Comparison of ENCODE assay signal across 8 cellular contexts in the genomic region with DNA sequence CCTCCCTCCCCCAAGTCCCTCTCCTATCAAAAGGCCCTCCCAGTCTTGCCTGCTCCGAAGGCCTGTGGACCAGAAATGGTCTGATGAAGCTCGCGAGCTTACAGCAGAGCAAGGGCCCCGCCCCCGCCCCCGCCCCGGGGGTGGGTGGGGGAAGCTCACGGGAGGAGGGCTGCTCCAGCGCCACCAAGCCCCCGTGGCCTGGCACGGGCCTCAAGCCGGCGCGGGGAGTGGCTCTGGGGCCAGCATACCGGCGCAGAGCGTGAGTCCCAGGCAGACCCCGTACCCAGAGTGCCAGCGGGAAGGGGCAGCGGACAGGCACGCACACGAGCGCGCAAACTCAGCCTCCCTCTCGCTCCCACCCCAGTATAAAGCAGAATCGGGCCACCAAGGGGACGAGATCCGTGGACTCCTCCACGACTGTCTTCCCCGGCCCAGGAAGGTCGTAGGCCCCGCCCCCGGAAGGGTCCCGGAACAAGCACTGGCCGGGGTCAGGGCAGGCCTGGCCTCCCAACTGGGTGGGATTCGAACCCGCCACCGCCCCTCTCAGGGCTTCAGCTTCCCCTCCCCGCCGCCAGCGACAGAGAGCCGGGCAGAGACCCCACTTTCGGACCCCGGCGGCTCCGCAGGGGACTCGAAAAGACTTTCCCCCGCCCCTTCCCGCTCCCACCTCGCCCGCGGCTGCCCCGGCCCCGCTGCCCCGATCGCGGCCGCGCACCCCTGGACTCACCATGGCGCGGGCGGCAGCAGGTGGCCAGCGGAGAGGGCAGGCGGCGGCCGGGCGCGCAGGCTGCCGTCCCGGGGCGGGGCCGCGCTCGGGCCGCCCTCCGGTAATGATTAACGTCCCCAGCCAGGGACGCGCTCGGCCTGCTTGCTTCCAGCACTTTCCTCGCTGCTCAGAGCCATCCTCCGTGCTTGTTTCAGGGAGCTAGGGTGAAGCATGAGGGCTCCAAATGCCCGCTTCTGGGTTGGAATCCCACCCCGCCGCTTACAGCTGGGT. TPM values are rescaled to one million over a fixed set of nuclear protein-coding genes. Genes with fewer than 3 reads are reported as not detected.
DNase-seq lines count a peak whose midpoint lies in the region; TF ChIP-seq lines count a peak whose summit lies in the region.

A gene (minus strand): TSS at position 762 of the 997 bp plus-strand sequence. CDS start 32 bp downstream, at position 730.

- no peaks in the 10 kb centered on the region for H3K9me3 Mint-ChIP-seq in immature natural killer cell

- H3K4me1 ChIP-seq in HAP-1: peaks cover 8% of the 10 kb centered on the region; the same call in 1 of the 2 replicates
- peaks cover 11% of the 10 kb centered on the region for H3K4me1 ChIP-seq in smooth muscle cell (ENCODE audit: low read depth)

- no peaks in the 10 kb centered on the region for H3K79me2 ChIP-seq in smooth muscle cell (ENCODE audit: low read depth)

- peaks cover 4 to 14% (median 12%) of the 10 kb centered on the region in 3 donors for H3K36me3 Mint-ChIP-seq in immature natural killer cell

- peaks cover 11% of the 10 kb centered on the region in 2 donors for H3K4me1 Mint-ChIP-seq in immature natural killer cell

- no peak within 1 kb of the TSS for H3K27ac ChIP-seq in smooth muscle cell (ENCODE audit: low read depth)

- H3K4me3 ChIP-seq in HAP-1 (peak within 1 kb of the TSS; percentile 47), smooth muscle cell (peak within 1 kb of the TSS; percentile 80)

- H2AFZ ChIP-seq in smooth muscle cell (ENCODE audit: low read depth): peak within 1 kb of the TSS; percentile 57

- no peak for TF ChIP-seq CTCF in GM10266 (IDR thresholded peaks at IDR 0.05; ENCODE audit: control insufficient read depth, insufficient read depth, low read depth, missing control alignments)
- no peak for TF ChIP-seq CTCF in smooth muscle cell (IDR thresholded peaks at IDR 0.05; ENCODE audit: borderline replicate concordance, insufficient read depth, poor library complexity, severe bottlenecking)

- H3K9me3 ChIP-seq in HAP-1 (no peaks in the 10 kb centered on the region), smooth muscle cell (replicated peaks; ENCODE audit: low read depth) (no peaks in the 10 kb centered on the region)

- no peaks in the 10 kb centered on the region for H3K27me3 ChIP-seq in HAP-1 (ENCODE audit: low read depth)
- no peaks in the 10 kb centered on the region for H3K27me3 ChIP-seq in smooth muscle cell (ENCODE audit: low read depth)

- H3K36me3 ChIP-seq in HAP-1 (replicated peaks) (peaks cover 9% of the 10 kb centered on the region; the same call in 1 of the 2 replicates), smooth muscle cell (ENCODE audit: low read depth) (no peaks in the 10 kb centered on the region)

- peak within 1 kb of the TSS; percentile 75 to 90 (median 88) for H3K4me3 Mint-ChIP-seq in immature natural killer cell

- H3F3A ChIP-seq in smooth muscle cell (ENCODE audit: low read depth): no peaks in the 10 kb centered on the region

- peak within 1 kb of the TSS; percentile 92 for H3K4me2 ChIP-seq in smooth muscle cell

- peaks cover 0 to 3% (median 0%) of the 10 kb centered on the region in 3 donors for H3K27me3 Mint-ChIP-seq in immature natural killer cell (ENCODE audit: low read depth in 3 of 3)

- WGBS in smooth muscle cell (ENCODE audit: low lambda C conversion rate): 3% methylated on average over 41 of the region's 85 CpGs

- peak within 1 kb of the TSS; percentile 72 to 84 (median 78) for H3K27ac Mint-ChIP-seq in immature natural killer cell

- H3K9ac ChIP-seq in smooth muscle cell (ENCODE audit: low read depth): peak within 1 kb of the TSS; percentile 34

- in situ Hi-C loops in HAP-1 (cut with MboI; ENCODE audit: low sequenced_read_pairs) (loop anchor here (10.0 kb wide), 1 partner anchor 333 kb away; no protein-coding TSS in a partner anchor), T47D (cut with HindIII; ENCODE audit: low pct_unique_long_range_greater_than_20kb, low sequenced_read_pairs) (no loop called here)

- DNase-seq in GM10266 (ENCODE audit: extremely low spot score): peak; percentile 85
- peak; percentile 53 to 86 for DNase-seq in HAP-1 (ENCODE audit: low spot score in 2 of 2)
- DNase-seq in MV-4-11 (lab: John Stamatoyannopoulos, UW): peak; percentile 54
- peak; percentile 80 for DNase-seq in UCSD-AML1 (lab: John Stamatoyannopoulos, UW; ENCODE audit: unreplicated experiment)
- peak; percentile 45 to 63 for DNase-seq in T47D (ENCODE audit: low read depth in 1 of 2, low spot score in 1 of 2)
- peak; percentile 54 to 71 (median 65) for DNase-seq in immature natural killer cell
- DNase-seq in smooth muscle cell (lab: John Stamatoyannopoulos, UW; ENCODE audit: unreplicated experiment): peak; percentile 40
- DNase-seq in NCI-H524 treated with DMSO at 0.1 percent for 48 hours (lab: John Stamatoyannopoulos, UW): no peak

- H4K20me1 ChIP-seq in smooth muscle cell (ENCODE audit: low read depth): no peaks in the 10 kb centered on the region

RNA-seq across cellular contexts. Expression of the gene that starts here (rescaled TPM):
- 10 to 100 TPM; 24.0 to 35.2 (median 25.4) TPM for polyA plus RNA-seq in immature natural killer cell
- 18.3 and 34.7 TPM in 2 replicates for total RNA-seq in smooth muscle cell
- 34.7 and 48.5 TPM in 2 replicates for polyA plus RNA-seq in smooth muscle cell
